ENCODE assay signal across 17 cellular contexts in the genomic region with DNA sequence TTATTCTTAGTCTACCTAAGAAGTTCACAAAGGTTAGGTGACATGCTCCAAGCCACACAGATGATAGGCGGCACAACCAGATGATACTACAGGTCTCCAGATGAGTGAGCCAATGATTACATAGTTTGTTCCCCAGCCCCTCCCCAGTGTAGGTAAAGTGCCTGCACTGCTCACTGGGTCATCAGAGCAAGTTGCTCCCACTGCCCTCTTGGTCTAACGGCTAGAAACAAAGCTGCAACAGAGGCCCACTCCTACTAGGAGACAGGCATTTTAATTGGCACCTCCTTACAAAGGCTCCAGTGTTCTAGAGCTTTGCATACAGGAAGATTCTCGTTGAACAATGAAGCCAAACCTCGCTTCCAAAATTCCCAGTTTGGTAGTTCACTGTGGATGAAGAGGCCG. TPM values are rescaled to one million over a fixed set of nuclear protein-coding genes. Genes with fewer than 3 reads are reported as not detected.
DNase-seq lines count a peak whose midpoint lies in the region; FAIRE-seq and TF ChIP-seq lines count a peak whose summit lies in the region.
"Had no signal": no experiment of that assay in that cellular context is flagged by ENCODE, and none has a peak within 500 bp of the region (broad histone marks: within the 10 kb centered on the region; RNA-seq: fewer than 3 reads in every experiment).

No MANE protein-coding gene starts in this region.

- H3K9me1 ChIP-seq in endothelial cell of umbilical vein (replicated peaks; ENCODE audit: control insufficient read depth, extremely low read depth, insufficient read depth, low read length): no peaks in the 10 kb centered on the region

- no peak for FAIRE-seq in endothelial cell of umbilical vein (lab: Jason Lieb, UNC)

- TF ChIP-seq CTCF in Caco-2 (IDR thresholded peaks at IDR 0.05; ENCODE audit: insufficient read depth in 1 of 2, low read depth in 1 of 2, low read length in 1 of 2, severe bottlenecking in 1 of 2, unreplicated experiment in 1 of 2): no peak
- no peak for TF ChIP-seq CTCF in endothelial cell of umbilical vein (IDR thresholded peaks at IDR 0.05; ENCODE audit: extremely low read depth in 1 of 2, insufficient read depth in 1 of 2, low read depth in 1 of 2, low read length in 2 of 2)
- TF ChIP-seq CTCF in progenitor cell of endocrine pancreas (IDR thresholded peaks at IDR 0.05; ENCODE audit: unreplicated experiment): no peak

- BruUV-seq in Caco-2 (replicated peaks; lab: Mats Ljungman, UMichigan): no TSS peak
- no TSS peak for BruUV-seq in endothelial cell of umbilical vein (replicated peaks; lab: Mats Ljungman, UMichigan)

- no peaks in the 10 kb centered on the region for H3K27me3 Mint-ChIP-seq in Caco-2 (ENCODE audit: insufficient read depth, unreplicated experiment)
- H3K27me3 Mint-ChIP-seq in progenitor cell of endocrine pancreas: no peaks in the 10 kb centered on the region
- H3K27me3 Mint-ChIP-seq: effector memory CD8-positive, alpha-beta T cell had no signal

- H3K27ac ChIP-seq in endothelial cell of umbilical vein (ENCODE audit: insufficient read depth, low read depth, low read length): peak overlapping the region; percentile 81
- H3K27ac ChIP-seq: foreskin keratinocyte, SJSA1 had no signal

- no peaks in the 10 kb centered on the region for H4K20me1 ChIP-seq in endothelial cell of umbilical vein (replicated peaks; ENCODE audit: control insufficient read depth, extremely low read depth, insufficient read depth, low read length)

- in situ Hi-C loops in SK-MEL-5 (cut with HindIII; ENCODE audit: low pct_unique_long_range_greater_than_20kb, low sequenced_read_pairs): no loop called here

- H3K9me3 ChIP-seq in Caco-2 (no peaks in the 10 kb centered on the region), endothelial cell of umbilical vein (replicated peaks; ENCODE audit: control insufficient read depth, insufficient read depth, low read length) (no peaks in the 10 kb centered on the region), MG63 (no peaks in the 10 kb centered on the region)
- H3K9me3 ChIP-seq: BLaER1 treated with 17β-estradiol and CSF1 and Interleukin-3, amounts not matched to agents 10 nM and 100 nM; SJSA1 had no signal

- CTCF ChIA-PET in Caco-2 (lab: Charles Lee) (no interaction called here), endothelial cell of umbilical vein (lab: Charles Lee) (interaction anchor here (0.6 to 5.1 kb wide), 4 partner anchors 8 to 252 kb away, joined by 3 to 37 read pairs (median 18); no protein-coding TSS in a partner anchor)

- H3K79me2 ChIP-seq in endothelial cell of umbilical vein (ENCODE audit: control insufficient read depth, insufficient read depth, low read length): peaks cover 13% of the 10 kb centered on the region

- no peak overlapping the region for H2AFZ ChIP-seq in endothelial cell of umbilical vein (ENCODE audit: low read depth, low read length)

- H3K27me3 ChIP-seq in Caco-2 (replicated peaks; ENCODE audit: control insufficient read depth, insufficient read depth, low read length) (no peaks in the 10 kb centered on the region), endothelial cell of umbilical vein (ENCODE audit: control insufficient read depth in 2 of 2, insufficient read depth in 2 of 2, low read length in 2 of 2) (no peaks in the 10 kb centered on the region), MG63 (no peaks in the 10 kb centered on the region)
- H3K27me3 ChIP-seq: BLaER1 treated with 17β-estradiol and CSF1 and Interleukin-3, amounts not matched to agents 10 nM and 100 nM; foreskin keratinocyte; SJSA1 had no signal

- intact Hi-C loops in Caco-2 (cut with micrococcal nuclease; ENCODE audit: unreplicated experiment): no loop called here
- intact Hi-C loops in endothelial cell of umbilical vein (cut with micrococcal nuclease): loop anchor here (1.0 to 2.0 kb wide), 2 partner anchors 25 to 59 kb away; no protein-coding TSS in a partner anchor

- dilution Hi-C loops in endothelial cell of umbilical vein (cut with MboI; ENCODE audit: extremely low pct_ligation_motif_present, low sequenced_read_pairs): no loop called here

- H3K4me1 Mint-ChIP-seq in Caco-2 (ENCODE audit: low read depth, unreplicated experiment) (peaks cover 15% of the 10 kb centered on the region), progenitor cell of endocrine pancreas (ENCODE audit: low read depth) (peaks cover 15% of the 10 kb centered on the region)

- H3K4me3 ChIP-seq in Caco-2 (ENCODE audit: low read depth, low read length) (no peak overlapping the region), endothelial cell of umbilical vein (replicated peaks in 1 of 3; ENCODE audit: insufficient read depth in 1 of 3, low read depth in 1 of 3, low read length in 3 of 3) (no peak overlapping the region), MG63 (no peak overlapping the region)
- H3K4me3 ChIP-seq: BLaER1 treated with 17β-estradiol and CSF1 and Interleukin-3, amounts not matched to agents 10 nM and 100 nM; lung; SJSA1 had no signal

- H3K36me3 Mint-ChIP-seq in Caco-2 (ENCODE audit: insufficient read depth, unreplicated experiment) (peaks cover 14% of the 10 kb centered on the region), progenitor cell of endocrine pancreas (ENCODE audit: insufficient read depth) (peaks cover 6% of the 10 kb centered on the region)

- H3K36me3 ChIP-seq in Caco-2 (ENCODE audit: control insufficient read depth, insufficient read depth, low read length) (no peaks in the 10 kb centered on the region), endothelial cell of umbilical vein (ENCODE audit: control insufficient read depth in 2 of 2, extremely low read depth in 1 of 2, insufficient read depth in 2 of 2, low read length in 2 of 2) (peaks cover 0 to 17% of the 10 kb centered on the region in 2 experiments), MG63 (peaks cover 50% of the 10 kb centered on the region)

- no peak for TF ChIP-seq POLR2A in endothelial cell of umbilical vein (IDR thresholded peaks at IDR 0.05; ENCODE audit: low read depth, low read length)

- POLR2A ChIA-PET in Caco-2 (lab: Charles Lee) (interaction anchor here (1.5 kb wide), 1 partner anchor 114 kb away, joined by 3 read pairs; no protein-coding TSS in a partner anchor), endothelial cell of umbilical vein (lab: Charles Lee) (no interaction called here)

- H3K4me1 ChIP-seq in Caco-2 (peaks cover 18% of the 10 kb centered on the region), endothelial cell of umbilical vein (ENCODE audit: control insufficient read depth, extremely low read depth, insufficient read depth, low read length) (peaks cover 40% of the 10 kb centered on the region)

- H3K9me3 Mint-ChIP-seq in Caco-2 (ENCODE audit: unreplicated experiment) (no peaks in the 10 kb centered on the region), progenitor cell of endocrine pancreas (ENCODE audit: low read depth) (no peaks in the 10 kb centered on the region)
- H3K9me3 Mint-ChIP-seq: H9 had no signal

- no peak overlapping the region for H3K9ac ChIP-seq in endothelial cell of umbilical vein (replicated peaks; ENCODE audit: extremely low read depth, insufficient read depth, low read length)
- H3K9ac ChIP-seq: BLaER1 treated with 17β-estradiol and CSF1 and Interleukin-3, amounts not matched to agents 10 nM and 100 nM had no signal

- peak overlapping the region; percentile 96 for H3K4me3 Mint-ChIP-seq in Caco-2 (ENCODE audit: unreplicated experiment)
- peak overlapping the region; percentile 58 for H3K4me3 Mint-ChIP-seq in progenitor cell of endocrine pancreas (ENCODE audit: low read depth)

- no peak overlapping the region for H3K27ac Mint-ChIP-seq in Caco-2 (ENCODE audit: unreplicated experiment)
- H3K27ac Mint-ChIP-seq in progenitor cell of endocrine pancreas: peak overlapping the region; percentile 86
- H3K27ac Mint-ChIP-seq: H9 had no signal

- DNase-seq in Caco-2 (no peak), SK-MEL-5 (ENCODE audit: low read depth, low spot score) (peak; percentile 44), endothelial cell of umbilical vein (ENCODE audit: low read depth, low spot score) (no peak), progenitor cell of endocrine pancreas (ENCODE audit: low spot score, unreplicated experiment) (no peak), MG63 (no peak), midbrain (lab: John Stamatoyannopoulos, UW) (no peak), NCI-H2227 treated with DMSO at 0.1 percent for 48 hours (lab: John Stamatoyannopoulos, UW) (no peak)
- DNase-seq: activated CD4-positive, alpha-beta T cell treated with anti-CD3 and anti-CD28 coated beads, Interleukin-2, amount 50 U/mL, for 4 hours; activated naive CD4-positive, alpha-beta T cell; effector memory CD8-positive, alpha-beta T cell; foreskin keratinocyte; H9; NCI-H1417; occipital lobe had no signal

- no peak overlapping the region for H3K4me2 ChIP-seq in endothelial cell of umbilical vein (ENCODE audit: insufficient read depth, low read length)

TF ChIP-seq in endothelial cell of umbilical vein, 7 proteins besides CTCF, POLR2A, EP300 and RAD21 (continues in another document):
- TF ChIP-seq POLR2AphosphoS5 (IDR thresholded peaks at IDR 0.05; ENCODE audit: insufficient read depth, low read depth, low read length): no peak
- TF ChIP-seq FOS (IDR thresholded peaks at IDR 0.05; ENCODE audit: borderline replicate concordance, insufficient read depth, low read length): no peak
- TF ChIP-seq GATA2 (IDR thresholded peaks at IDR 0.05; ENCODE audit: insufficient read depth, insufficient read length, low read depth, low read length): no peak
- no peak for TF ChIP-seq EZH2 (IDR thresholded peaks at IDR 0.05; ENCODE audit: borderline replicate concordance, low read depth, low read length, severe bottlenecking)
- TF ChIP-seq MYC (IDR thresholded peaks at IDR 0.05; ENCODE audit: low read depth, low read length): no peak
- TF ChIP-seq JUN (IDR thresholded peaks at IDR 0.05; ENCODE audit: borderline replicate concordance, insufficient read depth, insufficient read length, low read depth): no peak

RNA-seq across cellular contexts. Expression of a gene that starts 47.3 kb away (rescaled TPM):
- total RNA-seq in Caco-2 (2022) (11.8 and 16.3 TPM in 2 replicates), endothelial cell of umbilical vein (115 and 125 TPM in 2 replicates), progenitor cell of endocrine pancreas (40.1 and 44.7 TPM in 2 replicates)
- 4.9 and 6.0 TPM in 2 replicates for total RNA-seq in SK-MEL-5 (2014; rRNA removed; shearing (Covaris generic))
- 6.6 and 9.3 TPM in 2 replicates for polyA plus RNA-seq in SK-MEL-5 (2015; cell fraction: cytosol; rRNA removed)
- 59.3 and 82.7 TPM in 2 replicates for polyA plus RNA-seq in SK-MEL-5 (2015; cell fraction: nucleus; rRNA removed)
- polyA plus RNA-seq in endothelial cell of umbilical vein: 88.8 and 93.8 TPM in 2 replicates
- polyA plus RNA-seq in endothelial cell of umbilical vein (2011; cell fraction: cytosol; rRNA removed): 73.3 and 74.2 TPM in 2 replicates
- polyA plus RNA-seq in endothelial cell of umbilical vein (2011; cell fraction: nucleus; rRNA removed): 348 and 401 TPM in 2 replicates
- 34.9 and 42.8 TPM in 2 replicates for polyA plus RNA-seq in endothelial cell of umbilical vein (2012)
- 87.1 and 91.8 TPM in 2 replicates for polyA minus RNA-seq in endothelial cell of umbilical vein
- 7.1 TPM for polyA minus RNA-seq in endothelial cell of umbilical vein (2011; cell fraction: cytosol; rRNA and poly(A)+ RNA removed)
- polyA minus RNA-seq in endothelial cell of umbilical vein (2011; cell fraction: nucleus; rRNA and poly(A)+ RNA removed): 95.3 and 107 TPM in 2 replicates
- total RNA-seq in MG63 (2014; rRNA removed; shearing (Covaris generic); ENCODE audit: low replicate concordance): 15.4 and 40.9 TPM in 2 replicates
